In the genomic region with DNA sequence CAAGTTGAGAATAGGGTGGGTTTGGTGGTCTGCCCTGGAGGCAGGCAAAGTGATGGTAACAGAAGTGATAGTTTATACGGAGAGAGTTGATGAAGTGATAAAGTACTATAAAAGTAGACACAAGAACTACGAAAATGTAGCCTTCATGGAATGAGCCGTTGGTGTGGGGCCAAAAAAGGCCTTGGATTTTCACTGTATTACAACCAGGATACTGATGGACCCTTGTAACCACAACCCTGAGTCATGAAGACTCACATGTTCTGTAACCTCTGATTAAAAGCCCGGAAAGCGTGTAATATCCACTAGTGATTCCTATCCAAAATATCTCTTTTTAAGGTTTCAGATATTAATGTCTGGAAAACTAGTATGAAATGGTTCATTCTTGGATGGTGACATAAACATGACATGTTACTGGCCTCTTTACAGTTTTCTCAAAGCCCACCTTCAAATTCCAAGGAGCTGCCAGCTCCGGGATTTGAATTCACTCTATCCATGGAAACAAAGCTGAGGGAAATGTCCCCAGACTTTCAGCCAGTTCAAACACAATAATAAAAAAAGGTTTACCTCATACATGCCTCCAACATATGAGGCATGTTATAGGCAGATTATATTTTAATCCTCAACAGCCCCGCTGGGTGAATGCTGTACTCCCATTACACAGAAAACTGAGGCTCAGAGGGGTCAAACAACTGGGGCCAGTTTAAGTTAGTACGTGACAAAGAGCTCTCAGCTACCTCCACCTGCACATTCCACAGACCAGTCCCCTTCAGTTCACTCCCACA, we compare ENCODE assay signal across 1 cellular context.
TF ChIP-seq lines count a peak whose summit lies in the region.

No MANE protein-coding gene starts in this region.

TF ChIP-seq in endothelial cell of umbilical vein, 7 proteins besides CTCF, POLR2A, EP300 and RAD21 (continued from another document):
- no peak for TF ChIP-seq EZH2 (IDR thresholded peaks at IDR 0.05; ENCODE audit: borderline replicate concordance, low read depth, low read length, severe bottlenecking)
- TF ChIP-seq JUN (IDR thresholded peaks at IDR 0.05; ENCODE audit: borderline replicate concordance, insufficient read depth, insufficient read length, low read depth), result no peak
- no peak for TF ChIP-seq POLR2AphosphoS5 (IDR thresholded peaks at IDR 0.05; ENCODE audit: insufficient read depth, low read depth, low read length)
- peak; percentile 74 for TF ChIP-seq FOS (IDR thresholded peaks at IDR 0.05; ENCODE audit: borderline replicate concordance, insufficient read depth, low read length)
- peak; percentile 66 for TF ChIP-seq GATA2 (IDR thresholded peaks at IDR 0.05; ENCODE audit: insufficient read depth, insufficient read length, low read depth, low read length)
- no peak for TF ChIP-seq MYC (IDR thresholded peaks at IDR 0.05; ENCODE audit: low read depth, low read length)
